26 cellular contexts compared by ENCODE assay signal in genomic region chr19:41013359-41013758, GRCh38. TPM values are rescaled to one million over a fixed set of nuclear protein-coding genes. Genes with fewer than 3 reads are reported as not detected.
DNase-seq lines count a peak whose midpoint lies in the region; ATAC-seq, FAIRE-seq and TF ChIP-seq lines count a peak whose summit lies in the region.
"Had no signal": no experiment of that assay in that cellular context is flagged by ENCODE, and none has a peak within 500 bp of the region (broad histone marks: within the 10 kb centered on the region; RNA-seq: fewer than 3 reads in every experiment).

No MANE protein-coding gene starts in this region.

- H3K4me3 Mint-ChIP-seq in MCF 10A (ENCODE audit: unreplicated experiment): no peak overlapping the region
- H3K4me3 Mint-ChIP-seq: CD4-positive, alpha-beta memory T cell; GM23338; H9; HFFc6 had no signal

- H3K36me3 Mint-ChIP-seq in MCF 10A (ENCODE audit: insufficient read depth, unreplicated experiment): no peaks in the 10 kb centered on the region
- H3K36me3 Mint-ChIP-seq: CD4-positive, alpha-beta memory T cell had no signal

- no peak overlapping the region for H2AFZ ChIP-seq in mammary epithelial cell (ENCODE audit: low read depth, low read length)
- H2AFZ ChIP-seq: GM23338 had no signal

- no peaks in the 10 kb centered on the region for H3K9me3 ChIP-seq in mammary epithelial cell (replicated peaks; ENCODE audit: insufficient read depth, low read length)
- no peaks in the 10 kb centered on the region for H3K9me3 ChIP-seq in small intestine (ENCODE audit: control insufficient read depth, low read depth)

- no peaks in the 10 kb centered on the region for H4K20me1 ChIP-seq in mammary epithelial cell (ENCODE audit: insufficient read depth, low read length)

- peaks cover 3% of the 10 kb centered on the region for H3K4me1 ChIP-seq in mammary epithelial cell (ENCODE audit: insufficient read depth, low read length)
- peaks cover 0 to 2% of the 10 kb centered on the region in 2 donors for H3K4me1 ChIP-seq in small intestine (ENCODE audit: control insufficient read depth in 2 of 2, insufficient read depth in 1 of 2, low read depth in 1 of 2, low read length in 1 of 2)

- FAIRE-seq in small intestine (lab: Jason Lieb, UNC): no peak
- FAIRE-seq: A204.1, GM12891, GM18507 had no signal

- peaks cover 91% of the 10 kb centered on the region for H3K27me3 Mint-ChIP-seq in MCF 10A (ENCODE audit: insufficient read depth, unreplicated experiment)

- H3K27ac ChIP-seq in mammary epithelial cell (ENCODE audit: insufficient read depth, low read depth, low read length): no peak overlapping the region
- H3K27ac ChIP-seq in small intestine (ENCODE audit: low read depth in 1 of 2, low read length in 1 of 2): no peak overlapping the region
- H3K27ac ChIP-seq: 22Rv1 had no signal

- no peaks in the 10 kb centered on the region for H3K4me1 Mint-ChIP-seq in MCF 10A (ENCODE audit: insufficient read depth, unreplicated experiment)

- DNase-seq in mammary epithelial cell (no peak), MCF 10A (ENCODE audit: unreplicated experiment) (no peak), left lobe of liver (ENCODE audit: low spot score) (peak; percentile 24), small intestine (peak; percentile 85), sciatic nerve (ENCODE audit: low spot score) (no peak)
- DNase-seq: ACHN; C1 segment of cervical spinal cord; Calu3; CD4-positive, alpha-beta memory T cell; COR-L47; DMS53; DMS79 treated with DMSO at 0.1 percent for 48 hours; GF-D8; H9; HFFc6 had no signal

- no peak overlapping the region for H3K27ac Mint-ChIP-seq in MCF 10A (ENCODE audit: low read depth, unreplicated experiment)
- H3K27ac Mint-ChIP-seq: GM23338, HFFc6 had no signal

- TF ChIP-seq CTCF in mammary epithelial cell (conservative IDR thresholded peaks at IDR 0.05 in 1 of 2, IDR thresholded peaks at IDR 0.05 in 1 of 2; ENCODE audit: extremely low read depth in 1 of 2, insufficient read depth in 1 of 2, low read depth in 1 of 2, low read length in 2 of 2): no peak
- no peak for TF ChIP-seq CTCF in MCF 10A (IDR thresholded peaks at IDR 0.05; ENCODE audit: unreplicated experiment)

- WGBS in mammary epithelial cell (ENCODE audit: low coverage, missing lambda C conversion rate): 37% methylated on average over 3 of the region's 3 CpGs
- WGBS in small intestine, 3 donors: 34 to 51% (median 46%) methylated on average over 3 of the region's 3 CpGs

- peaks cover 1% of the 10 kb centered on the region for H3K27me3 ChIP-seq in mammary epithelial cell (ENCODE audit: insufficient read depth, low read length)
- H3K27me3 ChIP-seq in small intestine (ENCODE audit: control insufficient read depth in 2 of 2, insufficient read depth in 2 of 2, low read length in 2 of 2): peaks cover 0 to 3% of the 10 kb centered on the region in 2 donors

- in situ Hi-C loops in mammary epithelial cell (cut with MboI; ENCODE audit: low sequenced_read_pairs in 2 of 2): no loop called here

- H3K4me3 ChIP-seq in mammary epithelial cell (replicated peaks in 1 of 3; ENCODE audit: insufficient read depth in 1 of 3, low read depth in 2 of 3, low read length in 3 of 3): no peak overlapping the region
- no peak overlapping the region for H3K4me3 ChIP-seq in small intestine (ENCODE audit: low read depth in 1 of 2, low read length in 2 of 2)
- H3K4me3 ChIP-seq: GM23338 had no signal

- H3K9ac ChIP-seq in mammary epithelial cell (ENCODE audit: insufficient read depth, low read length): no peak overlapping the region

- intact Hi-C loops in mammary epithelial cell (cut with micrococcal nuclease) (no loop called here), MCF 10A (cut with micrococcal nuclease) (no loop called here), sciatic nerve (cut with DNase I) (no loop called here)

- CTCF ChIA-PET in mammary epithelial cell (lab: Charles Lee; ENCODE audit: low non-redundant PET) (no interaction called here), MCF 10A (lab: Yijun Ruan, JAX) (no interaction called here)

- dilution Hi-C loops in mammary epithelial cell (cut with HindIII; ENCODE audit: low sequenced_read_pairs): loop anchor here (10.0 kb wide), 1 partner anchor 259 kb away; the partner anchor contains the start of genes ACTMAP and SNRPA

- POLR2A ChIA-PET in MCF 10A (lab: Yijun Ruan, JAX): interaction anchor here (1.5 kb wide), 1 partner anchor 10 kb away, joined by 3 read pairs; no protein-coding TSS in a partner anchor

- peak overlapping the region; percentile 10 for H3K4me2 ChIP-seq in mammary epithelial cell (ENCODE audit: insufficient read depth, low read depth, low read length)
- H3K4me2 ChIP-seq: GM23338 had no signal

- no peaks in the 10 kb centered on the region for H3K9me3 Mint-ChIP-seq in MCF 10A (ENCODE audit: unreplicated experiment)
- H3K9me3 Mint-ChIP-seq: GM23338, H9, HFFc6 had no signal

- BruUV-seq in mammary epithelial cell (replicated peaks; lab: Mats Ljungman, UMichigan): no TSS peak
- no TSS peak for BruUV-seq in MCF 10A (replicated peaks; lab: Mats Ljungman, UMichigan)

- H3K36me3 ChIP-seq in mammary epithelial cell (ENCODE audit: insufficient read depth, low read length): no peaks in the 10 kb centered on the region
- H3K36me3 ChIP-seq in small intestine (ENCODE audit: control insufficient read depth in 2 of 2, insufficient read depth in 2 of 2, low read length in 2 of 2): no peaks in the 10 kb centered on the region

- ATAC-seq in left lobe of liver: no peak
- ATAC-seq in sciatic nerve: no peak
- ATAC-seq in HG02763 (IDR thresholded peaks at IDR 0.05; ENCODE audit: unreplicated experiment): no peak
- ATAC-seq: GM23338, HCT116 had no signal

- no peaks in the 10 kb centered on the region for H3K79me2 ChIP-seq in mammary epithelial cell (ENCODE audit: insufficient read depth, low read length)

RNA-seq across cellular contexts. Expression of gene CYP2B6, which starts 22.3 kb away (rescaled TPM):
- total RNA-seq in mammary epithelial cell (not detected), MCF 10A (2022) (not detected in 2 replicates), left lobe of liver (801 TPM), sciatic nerve (not detected)
- polyA plus RNA-seq in mammary epithelial cell (not detected), small intestine (1 to 10 TPM; 3.8 to 9.7 (median 4.0) TPM)
- not detected for polyA minus RNA-seq in mammary epithelial cell
- total RNA-seq: CD4-positive, alpha-beta memory T cell; Daoy; G401; H4; HFFc6 had no signal
- polyA plus RNA-seq: BJ; CD4-positive, alpha-beta memory T cell had no signal

Comparison
In these comparisons a context has a peak if more than half of its experiments do, and no peak if none do; other contexts are left out.
1. DNase-seq: peak in left lobe of liver (single experiment) and small intestine (single experiment); none in mammary epithelial cell (single experiment), MCF 10A (single experiment) and sciatic nerve (single experiment).
2. RNA of gene CYP2B6, which starts 22.3 kb away (total RNA-seq): 801 TPM in left lobe of liver (single experiment); not detected in mammary epithelial cell, not detected in MCF 10A and not detected in sciatic nerve (single experiment); every median in the first group is over 100 times any median in the second.